Comparison of ENCODE assay signal across 2 cellular contexts in the genomic region with DNA sequence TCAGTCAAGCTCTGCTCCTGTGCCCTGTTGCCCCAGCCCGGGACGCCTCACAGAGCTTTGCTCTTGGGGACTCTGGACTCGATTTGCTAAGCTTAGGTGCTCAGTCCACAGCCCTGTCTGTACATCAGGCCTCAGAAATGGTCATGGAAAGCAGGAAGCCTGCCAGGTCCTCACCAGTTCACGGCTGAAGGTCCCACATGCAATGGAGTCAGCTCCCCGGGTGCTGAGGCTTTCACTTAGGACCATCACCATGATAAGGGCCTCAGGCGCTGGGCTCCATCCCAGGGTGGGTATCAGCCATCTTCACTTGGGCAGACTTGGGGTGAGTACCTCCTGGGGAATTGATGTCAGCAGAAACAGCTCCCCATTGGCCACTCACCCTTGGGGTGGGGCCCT.
TF ChIP-seq lines count a peak whose summit lies in the region.

No MANE protein-coding gene starts in this region.

TF ChIP-seq in liver, 16 proteins besides CTCF, POLR2A, EP300 and RAD21 (continued from another document):
- no peak for TF ChIP-seq TAF1 (conservative IDR thresholded peaks at IDR 0.05)
TF ChIP-seq in liver: peak in this region for 1.

TF ChIP-seq in HepG2, 621 proteins besides CTCF, POLR2A, EP300 and RAD21 (continued from another document):
- TF ChIP-seq ZNF138 (CRISPR knock-in tag; IDR thresholded peaks at IDR 0.05; ENCODE audit: low read depth) (no peak), ZNF496 (CRISPR knock-in tag; IDR thresholded peaks at IDR 0.05; ENCODE audit: insufficient replicate concordance) (no peak), MLXIP (CRISPR knock-in tag; IDR thresholded peaks at IDR 0.05; ENCODE audit: borderline replicate concordance) (no peak), ZBTB3 (CRISPR knock-in tag; IDR thresholded peaks at IDR 0.05; ENCODE audit: borderline replicate concordance, low read depth) (no peak), MIER2 (CRISPR knock-in tag; IDR thresholded peaks at IDR 0.05) (no peak), ZBTB38 (CRISPR knock-in tag; IDR thresholded peaks at IDR 0.05) (no peak), KIAA2018 (CRISPR knock-in tag; IDR thresholded peaks at IDR 0.05; ENCODE audit: borderline replicate concordance) (no peak)
